Comparison of ENCODE assay signal across 21 cellular contexts in the genomic region with DNA sequence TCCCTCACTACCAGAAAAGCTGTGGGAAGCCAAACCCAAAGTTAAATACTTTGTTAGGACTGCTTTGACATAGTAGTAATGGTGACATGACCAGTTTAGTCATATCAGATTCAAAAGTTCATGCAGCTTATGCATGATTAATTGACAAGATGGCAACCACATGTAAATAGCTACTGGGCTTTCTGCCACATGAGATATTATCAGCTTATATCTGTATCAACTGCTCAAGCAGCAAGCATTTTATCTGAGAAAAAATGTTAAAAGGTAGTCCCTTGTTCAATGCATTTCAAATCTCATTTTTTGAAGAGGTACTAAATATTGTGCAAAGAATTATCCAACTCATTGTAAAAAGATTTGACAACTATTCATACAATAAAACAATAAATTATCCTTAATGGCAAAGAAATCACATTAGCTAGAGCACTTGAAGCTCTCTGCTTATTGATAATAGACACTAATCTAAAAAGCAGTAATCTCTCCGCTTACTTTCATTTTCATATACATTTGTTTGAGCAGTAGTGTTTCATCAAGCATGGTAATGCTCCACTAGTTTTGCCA.
"Had no signal": no experiment of that assay in that cellular context is flagged by ENCODE, and none has a peak within 500 bp of the region (broad histone marks: within the 10 kb centered on the region; RNA-seq: fewer than 3 reads in every experiment).

No MANE protein-coding gene starts in this region.

- H3K4me1 ChIP-seq: colonic mucosa, esophagus squamous epithelium, left lung, parathyroid adenoma, stomach, upper lobe of right lung had no signal

- H3K4me3 ChIP-seq: colonic mucosa, esophagus squamous epithelium, left lung, stomach, thoracic aorta, upper lobe of right lung had no signal

- ATAC-seq: activated CD8-positive, alpha-beta T cell treated with anti-CD3 and anti-CD28 coated beads for 36 hours; left lung; naive thymus-derived CD8-positive, alpha-beta T cell; upper lobe of right lung had no signal

- H3K27ac ChIP-seq: colonic mucosa, esophagus squamous epithelium, left lung, parathyroid adenoma, stomach, thoracic aorta, upper lobe of right lung had no signal

- H3K4me1 Mint-ChIP-seq: brain; naive thymus-derived CD8-positive, alpha-beta T cell had no signal

- H3K9me3 ChIP-seq: colonic mucosa, esophagus squamous epithelium, left lung, stomach, thoracic aorta, upper lobe of right lung had no signal

- H3K36me3 ChIP-seq: colonic mucosa, esophagus squamous epithelium, left lung, stomach, thoracic aorta, upper lobe of right lung had no signal

- H3K4me3 Mint-ChIP-seq: activated CD8-positive, alpha-beta T cell treated with anti-CD3 and anti-CD28 coated beads for 36 hours; activated naive CD8-positive, alpha-beta T cell; brain; naive thymus-derived CD8-positive, alpha-beta T cell; WTC11 had no signal

- H3K27ac Mint-ChIP-seq: activated CD8-positive, alpha-beta T cell treated with anti-CD3 and anti-CD28 coated beads for 36 hours; activated naive CD8-positive, alpha-beta T cell; naive thymus-derived CD8-positive, alpha-beta T cell; WTC11 had no signal

- H3K9ac ChIP-seq: parathyroid adenoma had no signal

- H3K27me3 Mint-ChIP-seq: activated CD8-positive, alpha-beta T cell treated with anti-CD3 and anti-CD28 coated beads for 36 hours; activated naive CD8-positive, alpha-beta T cell; brain; naive thymus-derived CD8-positive, alpha-beta T cell had no signal

- H3K9me3 Mint-ChIP-seq: brain, WTC11 had no signal

- H3K36me3 Mint-ChIP-seq: activated naive CD8-positive, alpha-beta T cell; brain; naive thymus-derived CD8-positive, alpha-beta T cell; WTC11 had no signal

- DNase-seq: activated CD4-positive, alpha-beta T cell treated with anti-CD3 and anti-CD28 coated beads for 48 hours; activated CD8-positive, alpha-beta T cell treated with anti-CD3 and anti-CD28 coated beads for 36 hours; activated effector memory CD4-positive, alpha-beta T cell treated with anti-CD3 and anti-CD28 coated beads, Interleukin-2, amount 50 U/mL, for 16 hours; activated T-cell treated with anti-CD3 and anti-CD28 coated beads, Interleukin-2, amount 50 U/mL, for 48 hours; amniotic stem cell; central memory CD4-positive, alpha-beta T cell; colonic mucosa; esophagus squamous epithelium; hypothalamus; kidney; left lung; naive thymus-derived CD8-positive, alpha-beta T cell; stimulated activated CD4-positive, alpha-beta T cell treated with anti-CD3 and anti-CD28 coated beads, Interleukin-12 subunit alpha, Interleukin-12 subunit beta, amount 100 ng/mL, for 4 hours; stimulated activated CD4-positive, alpha-beta T cell treated with anti-CD3 and anti-CD28 coated beads, Interleukin-2, amount 100 ng/mL, for 24 hours; stomach; upper lobe of right lung had no signal

- H3K27me3 ChIP-seq: colonic mucosa, esophagus squamous epithelium, left lung, stomach, upper lobe of right lung had no signal
